In the genomic region with DNA sequence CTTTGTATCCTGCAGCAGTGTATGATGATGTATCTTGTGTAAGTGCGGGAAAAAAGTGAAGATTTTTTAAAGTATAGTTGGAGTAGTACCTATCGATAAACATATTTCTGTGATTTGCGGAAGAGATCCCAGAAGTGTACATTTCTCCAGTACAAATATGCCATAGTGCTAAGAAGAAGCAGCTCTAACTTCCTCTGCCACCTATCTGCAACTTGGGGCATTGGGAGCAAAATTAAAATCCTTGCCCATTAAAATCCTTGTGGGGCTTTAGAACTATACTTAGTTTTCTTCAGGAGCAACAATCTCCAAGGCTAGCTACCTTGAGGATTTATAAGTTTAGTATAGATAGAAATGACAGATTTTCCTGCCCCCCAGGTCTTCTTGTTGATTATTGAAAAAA, we compare ENCODE assay signal across 1 cellular context.
TF ChIP-seq lines count a peak whose summit lies in the region.

No MANE protein-coding gene starts in this region.

TF ChIP-seq in GM23338, 12 proteins besides CTCF, POLR2A, EP300 and RAD21 (continued from another document):
- TF ChIP-seq, protein P1, sequence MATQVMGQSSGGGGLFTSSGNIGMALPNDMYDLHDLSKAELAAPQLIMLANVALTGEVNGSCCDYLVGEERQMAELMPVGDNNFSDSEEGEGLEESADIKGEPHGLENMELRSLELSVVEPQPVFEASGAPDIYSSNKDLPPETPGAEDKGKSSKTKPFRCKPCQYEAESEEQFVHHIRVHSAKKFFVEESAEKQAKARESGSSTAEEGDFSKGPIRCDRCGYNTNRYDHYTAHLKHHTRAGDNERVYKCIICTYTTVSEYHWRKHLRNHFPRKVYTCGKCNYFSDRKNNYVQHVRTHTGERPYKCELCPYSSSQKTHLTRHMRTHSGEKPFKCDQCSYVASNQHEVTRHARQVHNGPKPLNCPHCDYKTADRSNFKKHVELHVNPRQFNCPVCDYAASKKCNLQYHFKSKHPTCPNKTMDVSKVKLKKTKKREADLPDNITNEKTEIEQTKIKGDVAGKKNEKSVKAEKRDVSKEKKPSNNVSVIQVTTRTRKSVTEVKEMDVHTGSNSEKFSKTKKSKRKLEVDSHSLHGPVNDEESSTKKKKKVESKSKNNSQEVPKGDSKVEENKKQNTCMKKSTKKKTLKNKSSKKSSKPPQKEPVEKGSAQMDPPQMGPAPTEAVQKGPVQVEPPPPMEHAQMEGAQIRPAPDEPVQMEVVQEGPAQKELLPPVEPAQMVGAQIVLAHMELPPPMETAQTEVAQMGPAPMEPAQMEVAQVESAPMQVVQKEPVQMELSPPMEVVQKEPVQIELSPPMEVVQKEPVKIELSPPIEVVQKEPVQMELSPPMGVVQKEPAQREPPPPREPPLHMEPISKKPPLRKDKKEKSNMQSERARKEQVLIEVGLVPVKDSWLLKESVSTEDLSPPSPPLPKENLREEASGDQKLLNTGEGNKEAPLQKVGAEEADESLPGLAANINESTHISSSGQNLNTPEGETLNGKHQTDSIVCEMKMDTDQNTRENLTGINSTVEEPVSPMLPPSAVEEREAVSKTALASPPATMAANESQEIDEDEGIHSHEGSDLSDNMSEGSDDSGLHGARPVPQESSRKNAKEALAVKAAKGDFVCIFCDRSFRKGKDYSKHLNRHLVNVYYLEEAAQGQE (IDR thresholded peaks at IDR 0.05; ENCODE audit: unreplicated experiment) = no peak
- TF ChIP-seq ZNF114 (CRISPR knock-in tag; IDR thresholded peaks at IDR 0.05) = no peak
- no peak for TF ChIP-seq JUNB (IDR thresholded peaks at IDR 0.05; ENCODE audit: unreplicated experiment)
- no peak for TF ChIP-seq EZH2phosphoT487 (IDR thresholded peaks at IDR 0.05; ENCODE audit: unreplicated experiment)
- TF ChIP-seq, protein P2, sequence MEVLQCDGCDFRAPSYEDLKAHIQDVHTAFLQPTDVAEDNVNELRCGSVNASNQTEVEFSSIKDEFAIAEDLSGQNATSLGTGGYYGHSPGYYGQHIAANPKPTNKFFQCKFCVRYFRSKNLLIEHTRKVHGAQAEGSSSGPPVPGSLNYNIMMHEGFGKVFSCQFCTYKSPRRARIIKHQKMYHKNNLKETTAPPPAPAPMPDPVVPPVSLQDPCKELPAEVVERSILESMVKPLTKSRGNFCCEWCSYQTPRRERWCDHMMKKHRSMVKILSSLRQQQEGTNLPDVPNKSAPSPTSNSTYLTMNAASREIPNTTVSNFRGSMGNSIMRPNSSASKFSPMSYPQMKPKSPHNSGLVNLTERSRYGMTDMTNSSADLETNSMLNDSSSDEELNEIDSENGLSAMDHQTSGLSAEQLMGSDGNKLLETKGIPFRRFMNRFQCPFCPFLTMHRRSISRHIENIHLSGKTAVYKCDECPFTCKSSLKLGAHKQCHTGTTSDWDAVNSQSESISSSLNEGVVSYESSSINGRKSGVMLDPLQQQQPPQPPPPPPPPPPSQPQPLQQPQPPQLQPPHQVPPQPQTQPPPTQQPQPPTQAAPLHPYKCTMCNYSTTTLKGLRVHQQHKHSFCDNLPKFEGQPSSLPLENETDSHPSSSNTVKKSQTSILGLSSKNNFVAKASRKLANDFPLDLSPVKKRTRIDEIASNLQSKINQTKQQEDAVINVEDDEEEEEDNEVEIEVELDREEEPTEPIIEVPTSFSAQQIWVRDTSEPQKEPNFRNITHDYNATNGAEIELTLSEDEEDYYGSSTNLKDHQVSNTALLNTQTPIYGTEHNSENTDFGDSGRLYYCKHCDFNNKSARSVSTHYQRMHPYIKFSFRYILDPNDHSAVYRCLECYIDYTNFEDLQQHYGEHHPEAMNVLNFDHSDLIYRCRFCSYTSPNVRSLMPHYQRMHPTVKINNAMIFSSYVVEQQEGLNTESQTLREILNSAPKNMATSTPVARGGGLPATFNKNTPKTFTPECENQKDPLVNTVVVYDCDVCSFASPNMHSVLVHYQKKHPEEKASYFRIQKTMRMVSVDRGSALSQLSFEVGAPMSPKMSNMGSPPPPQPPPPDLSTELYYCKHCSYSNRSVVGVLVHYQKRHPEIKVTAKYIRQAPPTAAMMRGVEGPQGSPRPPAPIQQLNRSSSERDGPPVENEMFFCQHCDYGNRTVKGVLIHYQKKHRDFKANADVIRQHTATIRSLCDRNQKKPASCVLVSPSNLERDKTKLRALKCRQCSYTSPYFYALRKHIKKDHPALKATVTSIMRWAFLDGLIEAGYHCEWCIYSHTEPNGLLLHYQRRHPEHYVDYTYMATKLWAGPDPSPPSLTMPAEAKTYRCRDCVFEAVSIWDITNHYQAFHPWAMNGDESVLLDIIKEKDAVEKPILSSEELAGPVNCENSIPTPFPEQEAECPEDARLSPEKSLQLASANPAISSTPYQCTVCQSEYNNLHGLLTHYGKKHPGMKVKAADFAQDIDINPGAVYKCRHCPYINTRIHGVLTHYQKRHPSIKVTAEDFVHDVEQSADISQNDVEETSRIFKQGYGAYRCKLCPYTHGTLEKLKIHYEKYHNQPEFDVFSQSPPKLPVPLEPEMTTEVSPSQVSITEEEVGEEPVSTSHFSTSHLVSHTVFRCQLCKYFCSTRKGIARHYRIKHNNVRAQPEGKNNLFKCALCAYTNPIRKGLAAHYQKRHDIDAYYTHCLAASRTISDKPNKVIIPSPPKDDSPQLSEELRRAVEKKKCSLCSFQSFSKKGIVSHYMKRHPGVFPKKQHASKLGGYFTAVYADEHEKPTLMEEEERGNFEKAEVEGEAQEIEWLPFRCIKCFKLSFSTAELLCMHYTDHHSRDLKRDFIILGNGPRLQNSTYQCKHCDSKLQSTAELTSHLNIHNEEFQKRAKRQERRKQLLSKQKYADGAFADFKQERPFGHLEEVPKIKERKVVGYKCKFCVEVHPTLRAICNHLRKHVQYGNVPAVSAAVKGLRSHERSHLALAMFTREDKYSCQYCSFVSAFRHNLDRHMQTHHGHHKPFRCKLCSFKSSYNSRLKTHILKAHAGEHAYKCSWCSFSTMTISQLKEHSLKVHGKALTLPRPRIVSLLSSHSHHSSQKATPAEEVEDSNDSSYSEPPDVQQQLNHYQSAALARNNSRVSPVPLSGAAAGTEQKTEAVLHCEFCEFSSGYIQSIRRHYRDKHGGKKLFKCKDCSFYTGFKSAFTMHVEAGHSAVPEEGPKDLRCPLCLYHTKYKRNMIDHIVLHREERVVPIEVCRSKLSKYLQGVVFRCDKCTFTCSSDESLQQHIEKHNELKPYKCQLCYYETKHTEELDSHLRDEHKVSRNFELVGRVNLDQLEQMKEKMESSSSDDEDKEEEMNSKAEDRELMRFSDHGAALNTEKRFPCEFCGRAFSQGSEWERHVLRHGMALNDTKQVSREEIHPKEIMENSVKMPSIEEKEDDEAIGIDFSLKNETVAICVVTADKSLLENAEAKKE (CRISPR knock-in tag; IDR thresholded peaks at IDR 0.05) = no peak
- no peak for TF ChIP-seq CREB1 (CRISPR knock-in tag; IDR thresholded peaks at IDR 0.05; ENCODE audit: low read depth)
- no peak for TF ChIP-seq ZNF331 (CRISPR knock-in tag; IDR thresholded peaks at IDR 0.05; ENCODE audit: low read depth)
